Comparison of ENCODE assay signal across 7 cellular contexts in the genomic region with DNA sequence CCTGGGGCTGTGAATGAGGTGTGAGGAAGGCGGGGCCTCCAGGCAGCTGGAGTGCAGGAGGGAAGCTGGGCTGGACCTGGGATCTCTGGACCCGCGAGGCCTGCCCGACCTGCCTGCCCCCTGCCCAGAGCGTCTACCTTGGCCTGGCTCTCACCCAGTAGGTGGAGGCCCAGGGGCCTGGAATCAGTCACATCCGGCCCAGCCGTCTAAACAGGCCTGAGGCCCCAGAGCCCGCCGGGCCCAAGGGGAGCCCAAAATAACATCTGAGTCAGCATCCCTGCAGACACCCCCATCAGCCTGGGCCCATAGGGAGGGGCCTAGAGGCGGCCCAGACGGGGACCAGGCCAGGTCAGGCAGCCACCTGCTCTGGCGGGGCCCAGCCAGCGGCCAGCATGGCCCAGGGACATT. TPM values are rescaled to one million over a fixed set of nuclear protein-coding genes. Genes with fewer than 3 reads are reported as not detected.
DNase-seq lines count a peak whose midpoint lies in the region; ATAC-seq and TF ChIP-seq lines count a peak whose summit lies in the region.

No MANE protein-coding gene starts in this region.

- no peak overlapping the region for H3K9ac ChIP-seq in SK-N-SH

- H3K36me3 ChIP-seq in SK-N-SH (replicated peaks in 1 of 2; ENCODE audit: control insufficient read depth in 1 of 2, insufficient read depth in 2 of 2, low read length in 1 of 2) = no peaks in the 10 kb centered on the region

- H3K4me3 Mint-ChIP-seq in stimulated activated naive B cell treated with anti-CD40 and anti-IgM and Interleukin-4, amounts not matched to agents 10 μg/mL and 1 μg/mL and 100 μg/mL, for 72 hours = no peak overlapping the region

- no peaks in the 10 kb centered on the region for H3K27me3 ChIP-seq in SK-N-SH (ENCODE audit: insufficient read depth)

- peaks cover 6% of the 10 kb centered on the region for H3F3A ChIP-seq in SK-N-SH (replicated peaks; ENCODE audit: insufficient read depth)

- H3K36me3 Mint-ChIP-seq in stimulated activated naive B cell treated with anti-CD40 and anti-IgM and Interleukin-4, amounts not matched to agents 10 μg/mL and 1 μg/mL and 100 μg/mL, for 72 hours = no peaks in the 10 kb centered on the region

- peak overlapping the region; percentile 84 for H3K27ac Mint-ChIP-seq in stimulated activated naive B cell treated with anti-CD40 and anti-IgM and Interleukin-4, amounts not matched to agents 10 μg/mL and 1 μg/mL and 100 μg/mL, for 72 hours

- no peak for TF ChIP-seq EP300 in SK-N-SH (IDR thresholded peaks at IDR 0.05; ENCODE audit: borderline replicate concordance in 1 of 2, low read depth in 1 of 2, low read length in 1 of 2)

- H3K4me3 ChIP-seq in SK-N-SH (ENCODE audit: low read depth in 2 of 2, low read length in 1 of 2) = no peak overlapping the region

- H3K4me2 ChIP-seq in SK-N-SH = no peak overlapping the region

- H3K9me2 ChIP-seq in SK-N-SH = no peaks in the 10 kb centered on the region

- H3K4me1 ChIP-seq in SK-N-SH (ENCODE audit: control insufficient read depth in 1 of 2, insufficient read depth in 2 of 2, low read depth in 1 of 2, low read length in 1 of 2) = peaks cover 5 to 14% of the 10 kb centered on the region in 2 experiments; a peak in 2 of 4 replicates

- TF ChIP-seq CTCF in SK-N-SH (IDR thresholded peaks at IDR 0.05) = no peak

- 0 out of 2 replicates have a peak overlapping the region, but pooled peaks have one; percentile 14 for H2AFZ ChIP-seq in SK-N-SH (ENCODE audit: low read depth)

- H3K9me3 ChIP-seq in SK-N-SH = no peaks in the 10 kb centered on the region

- CTCF ChIA-PET in SK-N-SH (lab: Yijun Ruan, JAX) = interaction anchor here (1.1 kb wide), 1 partner anchor 14 kb away, joined by 4 read pairs; no protein-coding TSS in a partner anchor

- peaks cover 5 to 11% of the 10 kb centered on the region in 2 donors for H3K4me1 Mint-ChIP-seq in stimulated activated naive B cell treated with anti-CD40 and anti-IgM and Interleukin-4, amounts not matched to agents 10 μg/mL and 1 μg/mL and 100 μg/mL, for 72 hours

- no peaks in the 10 kb centered on the region for H4K20me1 ChIP-seq in SK-N-SH (ENCODE audit: insufficient read depth)

- TF ChIP-seq RAD21 in SK-N-SH (IDR thresholded peaks at IDR 0.05; ENCODE audit: low read length) = no peak

- peaks cover 5 to 13% of the 10 kb centered on the region in 2 donors for H3K27me3 Mint-ChIP-seq in stimulated activated naive B cell treated with anti-CD40 and anti-IgM and Interleukin-4, amounts not matched to agents 10 μg/mL and 1 μg/mL and 100 μg/mL, for 72 hours

- POLR2A ChIA-PET in SK-N-SH (lab: Yijun Ruan, JAX) = no interaction called here

- WGBS in SK-N-SH (ENCODE audit: low lambda C conversion rate) = 83% methylated on average over 11 of the region's 13 CpGs

- peak overlapping the region in 1 of 2 experiments; percentile 36; a peak in 1 of 4 replicates for H3K27ac ChIP-seq in SK-N-SH (ENCODE audit: low read depth in 2 of 2, low read length in 1 of 2)

- peak; percentile 71 for DNase-seq in SK-N-SH
- DNase-seq in stimulated activated naive B cell treated with anti-CD40 and anti-IgM and Interleukin-4, amounts not matched to agents 10 μg/mL and 1 μg/mL and 100 μg/mL, for 72 hours = peak; percentile 51
- DNase-seq in HuH-7.5 (ENCODE audit: low spot score) = no peak
- no peak for DNase-seq in AG08396 (ENCODE audit: low spot score)
- no peak for DNase-seq in COR-L47 (lab: John Stamatoyannopoulos, UW)

- no peaks in the 10 kb centered on the region for H3K9me3 Mint-ChIP-seq in stimulated activated naive B cell treated with anti-CD40 and anti-IgM and Interleukin-4, amounts not matched to agents 10 μg/mL and 1 μg/mL and 100 μg/mL, for 72 hours

- no peaks in the 10 kb centered on the region for H3K79me2 ChIP-seq in SK-N-SH (ENCODE audit: insufficient read depth)

- ATAC-seq in GM19328 (IDR thresholded peaks at IDR 0.05; ENCODE audit: unreplicated experiment) (peak; percentile 92), HG02938 (IDR thresholded peaks at IDR 0.05; ENCODE audit: unreplicated experiment) (peak; percentile 96)
- ATAC-seq in stimulated activated naive B cell treated with anti-CD40 and anti-IgM and Interleukin-4, amounts not matched to agents 10 μg/mL and 1 μg/mL and 100 μg/mL, for 72 hours (replicated peaks) = peak; percentile 94 to 98

TF ChIP-seq in SK-N-SH, 30 proteins besides CTCF, POLR2A, EP300 and RAD21:
- TF ChIP-seq TCF12 (IDR thresholded peaks at IDR 0.05) = peak; percentile 12; the same call in 1 of the 2 replicates
- TF ChIP-seq, protein P1, sequence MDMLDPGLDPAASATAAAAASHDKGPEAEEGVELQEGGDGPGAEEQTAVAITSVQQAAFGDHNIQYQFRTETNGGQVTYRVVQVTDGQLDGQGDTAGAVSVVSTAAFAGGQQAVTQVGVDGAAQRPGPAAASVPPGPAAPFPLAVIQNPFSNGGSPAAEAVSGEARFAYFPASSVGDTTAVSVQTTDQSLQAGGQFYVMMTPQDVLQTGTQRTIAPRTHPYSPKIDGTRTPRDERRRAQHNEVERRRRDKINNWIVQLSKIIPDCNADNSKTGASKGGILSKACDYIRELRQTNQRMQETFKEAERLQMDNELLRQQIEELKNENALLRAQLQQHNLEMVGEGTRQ (IDR thresholded peaks at IDR 0.05; ENCODE audit: borderline replicate concordance, low read depth, low read length) = no peak

RNA-seq across cellular contexts. Expression of a gene that starts 15.1 kb away (rescaled TPM):
- polyA plus RNA-seq in SK-N-SH (2012; rRNA removed) = 8.9 and 12.5 TPM in 2 replicates
- 3.6 and 6.1 TPM in 2 replicates for polyA plus RNA-seq in SK-N-SH (2012; cell fraction: cytosol; rRNA removed)
- 10.6 and 13.4 TPM in 2 replicates for polyA plus RNA-seq in SK-N-SH (2012; cell fraction: nucleus; rRNA removed)

Comparison
In these comparisons a context has a peak if more than half of its experiments do, and no peak if none do; other contexts are left out.
1. DNase-seq: peak in SK-N-SH (single experiment) and stimulated activated naive B cell treated with anti-CD40 and anti-IgM and Interleukin-4, amounts not matched to agents 10 μg/mL and 1 μg/mL and 100 μg/mL, for 72 hours (single experiment); none in HuH-7.5 (single experiment), AG08396 (single experiment) and COR-L47 (single experiment).
2. Peak in every context shown above with its lines, with median percentiles within 50 percentile points of each other: ATAC-seq.